ENCODE assay signal across 11 cellular contexts in genomic region chr17:41773731-41774193, GRCh38. TPM values are rescaled to one million over a fixed set of nuclear protein-coding genes. Genes with fewer than 3 reads are reported as not detected.
A peak's percentile ranks its signal among the peaks of the same experiment; 100 is the strongest.
DNase-seq lines count a peak whose midpoint lies in the region; ATAC-seq, FAIRE-seq and TF ChIP-seq lines count a peak whose summit lies in the region.
"Had no signal": no experiment of that assay in that cellular context is flagged by ENCODE, and none has a peak within 500 bp of the region (broad histone marks: within the 10 kb centered on the region; RNA-seq: fewer than 3 reads in every experiment).

No MANE protein-coding gene starts in this region.

- DNase-seq in IMR-90 = peak; percentile 23
- no peak for DNase-seq in H1 (ENCODE audit: low read depth in 1 of 2, low spot score in 2 of 2)
- peak; percentile 77 for DNase-seq in mesenchymal stem cell
- DNase-seq in substantia nigra (lab: John Stamatoyannopoulos, UW) = peak in 13 of 49 donors; percentile 7 to 63 (median 18)
- no peak for DNase-seq in UCSD-AML1 (lab: John Stamatoyannopoulos, UW; ENCODE audit: unreplicated experiment)
- DNase-seq in GM03348 (ENCODE audit: low spot score) = no peak
- DNase-seq: activated T-cell treated with anti-CD3 and anti-CD28 coated beads, Interleukin-2, amount 50 U/mL, for 24 hours; central memory CD4-positive, alpha-beta T cell; NCI-H1417 treated with DMSO at 0.1 percent for 48 hours had no signal

- H2BK20ac ChIP-seq in IMR-90 (ENCODE audit: low read depth, low read length) = peak overlapping the region; percentile 71; the same call in 1 of the 2 replicates
- peak overlapping the region; percentile 89; the same call in 1 of the 2 replicates for H2BK20ac ChIP-seq in H1 (ENCODE audit: low read length)

- WGBS in IMR-90 (ENCODE audit: extremely low coverage in 2 of 2, insufficient read length in 1 of 2), 2 experiments = no CpG with 5 or more reads among the region's 8 CpGs
- 88% methylated on average over 8 of the region's 8 CpGs; no CpG with 5 or more reads in 1 of the 2 experiments for WGBS in H1 (ENCODE audit: extremely low coverage in 1 of 2, insufficient coverage in 1 of 2, insufficient read length in 1 of 2, insufficient replicate concordance in 2 of 2, low coverage in 1 of 2, low lambda C conversion rate in 2 of 2, missing lambda C conversion rate in 1 of 2), 2 experiments
- WGBS in mesenchymal stem cell = 34% methylated on average over 4 of the region's 8 CpGs

- peaks cover 0 to 35% of the 10 kb centered on the region in 2 experiments; a peak in 2 of 4 replicates for H3K79me2 ChIP-seq in H1 (ENCODE audit: control insufficient read depth in 1 of 2, insufficient read depth in 2 of 2, low read length in 2 of 2)

- no peak overlapping the region for H3K9ac ChIP-seq in IMR-90 (ENCODE audit: low read depth, low read length)
- H3K9ac ChIP-seq in H1 (replicated peaks in 1 of 4; ENCODE audit: extremely low read depth in 1 of 4, low read depth in 3 of 4, low read length in 3 of 4) = peak overlapping the region in 1 of 4 experiments; percentile 38; a peak in 1 of 7 replicates
- no peak overlapping the region for H3K9ac ChIP-seq in mesenchymal stem cell (ENCODE audit: low read length)

- H3K9me3 ChIP-seq in IMR-90 (ENCODE audit: control insufficient read depth, insufficient read depth, low read length) (no peaks in the 10 kb centered on the region), H1 (ENCODE audit: insufficient read depth in 2 of 2, low read depth in 1 of 2, low read length in 1 of 2) (no peaks in the 10 kb centered on the region), mesenchymal stem cell (ENCODE audit: control insufficient read depth, low read length) (no peaks in the 10 kb centered on the region)

- no peak for TF ChIP-seq POLR2A in IMR-90 (IDR thresholded peaks at IDR 0.05; ENCODE audit: low read depth, low read length)
- no peak for TF ChIP-seq POLR2A in H1 (IDR thresholded peaks at IDR 0.05; ENCODE audit: control extremely low read depth in 1 of 2, low read depth in 2 of 2, low read length in 2 of 2)

- peaks cover 14 to 57% of the 10 kb centered on the region in 2 experiments; a peak in 3 of 4 replicates for H3K79me1 ChIP-seq in IMR-90 (ENCODE audit: low read depth in 1 of 2, low read length in 2 of 2)
- peaks cover 19% of the 10 kb centered on the region for H3K79me1 ChIP-seq in H1 (ENCODE audit: low read depth, low read length)
- H3K79me1 ChIP-seq in mesenchymal stem cell (replicated peaks; ENCODE audit: low read length, poor library complexity, severe bottlenecking) = peaks cover 23% of the 10 kb centered on the region

- peak overlapping the region; percentile 63 for H2AK9ac ChIP-seq in IMR-90 (replicated peaks; ENCODE audit: low read depth, low read length, poor library complexity)

- H3K4me1 ChIP-seq in IMR-90 (ENCODE audit: control insufficient read depth, insufficient read depth, low read length) (peaks cover 25% of the 10 kb centered on the region), H1 (replicated peaks in 1 of 4; ENCODE audit: control insufficient read depth in 3 of 4, insufficient read depth in 4 of 4, low read length in 3 of 4) (peaks cover 0 to 51% (median 34%) of the 10 kb centered on the region in 4 experiments; a peak in 6 of 7 replicates), mesenchymal stem cell (ENCODE audit: control insufficient read depth, insufficient read depth, low read depth, low read length) (peaks cover 71% of the 10 kb centered on the region)

- CTCF ChIA-PET in IMR-90 (lab: Yijun Ruan, JAX) = interaction anchor here (0.8 to 1.2 kb wide), 3 partner anchors 13 to 28 kb away, joined by 3 to 12 read pairs (median 5); partner anchors contain the start of gene JUP
- CTCF ChIA-PET in H1 (lab: Charles Lee; ENCODE audit: partially characterized antibody) = interaction anchor here (1.1 to 5.3 kb wide), 11 partner anchors 10 to 38 kb away, joined by 3 to 33 read pairs (median 8); partner anchors contain the start of genes JUP and P3H4

- POLR2A ChIA-PET in IMR-90 (lab: Charles Lee; ENCODE audit: unreplicated experiment) (interaction anchor here (0.5 to 1.3 kb wide), 2 partner anchors 13 to 19 kb away, joined by 3 read pairs; partner anchors contain the start of gene JUP), H1 (lab: Charles Lee; ENCODE audit: partially characterized antibody) (interaction anchor here (0.7 to 7.5 kb wide), 11 partner anchors 12 to 91 kb away, joined by 3 to 83 read pairs (median 4); partner anchors contain the start of genes EIF1, JUP and KLHL11)

- H3K36me3 ChIP-seq in IMR-90 (ENCODE audit: control insufficient read depth, insufficient read depth, low read length) (peaks cover 41% of the 10 kb centered on the region), H1 (ENCODE audit: control insufficient read depth in 2 of 4, insufficient read depth in 4 of 4, low read length in 3 of 4) (peaks cover 6 to 20% (median 17%) of the 10 kb centered on the region in 4 experiments; a peak in 5 of 8 replicates), mesenchymal stem cell (ENCODE audit: control insufficient read depth in 1 of 2, insufficient read depth in 2 of 2, low read depth in 1 of 2, low read length in 2 of 2) (peaks cover 0 to 72% of the 10 kb centered on the region in 2 experiments)

- H3K4ac ChIP-seq in IMR-90 (ENCODE audit: low read depth, low read length) (peak overlapping the region; percentile 81), H1 (replicated peaks; ENCODE audit: insufficient read length, low read depth, low read length) (no peak overlapping the region), mesenchymal stem cell (ENCODE audit: low read depth in 1 of 2, low read length in 2 of 2) (peak overlapping the region; percentile 9)

- peaks cover 31% of the 10 kb centered on the region for H4K20me1 ChIP-seq in IMR-90 (ENCODE audit: insufficient read depth, low read length)
- peaks cover 6 to 23% of the 10 kb centered on the region in 2 experiments for H4K20me1 ChIP-seq in H1 (replicated peaks in 1 of 2; ENCODE audit: control insufficient read depth in 1 of 2, insufficient read depth in 2 of 2, low read length in 2 of 2)

- ATAC-seq in IMR-90 (ENCODE audit: low read depth) (0 out of 2 replicates have a peak, but pooled peaks have one; percentile 8), GM19467 (IDR thresholded peaks at IDR 0.05; ENCODE audit: unreplicated experiment) (no peak), HG02970 (IDR thresholded peaks at IDR 0.05; ENCODE audit: low FRiP score, unreplicated experiment) (no peak)

- no TSS peak for BruUV-seq in IMR-90 (replicated peaks; lab: Mats Ljungman, UMichigan)

- H3K27me3 ChIP-seq in IMR-90 (ENCODE audit: control insufficient read depth, insufficient read depth, low read length) = no peaks in the 10 kb centered on the region
- no peaks in the 10 kb centered on the region for H3K27me3 ChIP-seq in H1 (replicated peaks in 1 of 4; ENCODE audit: control insufficient read depth in 3 of 4, extremely low read depth in 1 of 4, insufficient read depth in 3 of 4, low read length in 3 of 4)
- H3K27me3 ChIP-seq in mesenchymal stem cell (ENCODE audit: control insufficient read depth in 1 of 2, insufficient read depth in 1 of 2, low read length in 2 of 2) = peaks cover 0 to 13% of the 10 kb centered on the region in 2 experiments

- H2AFZ ChIP-seq in IMR-90 (replicated peaks; ENCODE audit: low read length, poor library complexity) (no peak overlapping the region), H1 (ENCODE audit: low read length) (no peak overlapping the region), mesenchymal stem cell (ENCODE audit: low read depth, low read length) (no peak overlapping the region)

- H3K18ac ChIP-seq in IMR-90 (ENCODE audit: low read depth, low read length) (no peak overlapping the region; the same call in 1 of the 2 replicates), H1 (ENCODE audit: extremely low read depth, low read length) (no peak overlapping the region; the same call in 1 of the 2 replicates), mesenchymal stem cell (ENCODE audit: low read depth in 1 of 2, low read length in 2 of 2) (peak overlapping the region; percentile 63 to 75)

- dilution Hi-C loops in IMR-90 (cut with HindIII; ENCODE audit: low sequenced_read_pairs, unreplicated experiment) = no loop called here

- H2BK15ac ChIP-seq in IMR-90 (ENCODE audit: low read depth, low read length) (peak overlapping the region; percentile 15; the same call in 1 of the 3 replicates), H1 (ENCODE audit: low read length) (peak overlapping the region; percentile 75; the same call in 1 of the 2 replicates), mesenchymal stem cell (ENCODE audit: low read depth, poor library complexity, severe bottlenecking) (peak overlapping the region; percentile 86)

- peak overlapping the region; percentile 90; the same call in 1 of the 2 replicates for H2BK12ac ChIP-seq in H1 (ENCODE audit: low read depth, low read length)
- peak overlapping the region in 1 of 2 experiments; percentile 69 for H2BK12ac ChIP-seq in mesenchymal stem cell (ENCODE audit: low read length in 2 of 2)

- H3K56ac ChIP-seq in IMR-90 (ENCODE audit: extremely low read depth, insufficient read depth, low read length) = no peak overlapping the region
- H3K56ac ChIP-seq in H1 (replicated peaks; ENCODE audit: insufficient read length, low read depth, low read length) = no peak overlapping the region

- H3K14ac ChIP-seq in IMR-90 (replicated peaks; ENCODE audit: low read depth, low read length) (peak overlapping the region; percentile 83), H1 (ENCODE audit: insufficient read length) (no peak overlapping the region), mesenchymal stem cell (ENCODE audit: low read length in 2 of 2) (peak overlapping the region in 1 of 2 experiments; percentile 74)

- peak overlapping the region; percentile 52 for H2AK5ac ChIP-seq in IMR-90 (ENCODE audit: low read depth, low read length)
- H2AK5ac ChIP-seq in H1 (ENCODE audit: low read depth, low read length) = peak overlapping the region; percentile 11; the same call in 1 of the 2 replicates
- H2AK5ac ChIP-seq in mesenchymal stem cell (ENCODE audit: low read length, severe bottlenecking) = peak overlapping the region; percentile 96

- in situ Hi-C loops in IMR-90 (cut with MboI; ENCODE audit: low sequenced_read_pairs) = no loop called here

- peak overlapping the region; percentile 21; the same call in 1 of the 2 replicates for H4K91ac ChIP-seq in IMR-90 (ENCODE audit: insufficient read depth, low read depth, low read length)
- H4K91ac ChIP-seq in H1 (replicated peaks; ENCODE audit: insufficient read length, low read length) = no peak overlapping the region
- peak overlapping the region; percentile 75 for H4K91ac ChIP-seq in mesenchymal stem cell (ENCODE audit: low read length)

- no peaks in the 10 kb centered on the region; the same call in 1 of the 2 replicates for H3K23me2 ChIP-seq in H1 (ENCODE audit: low read depth, low read length)

- no peak for TF ChIP-seq EP300 in H1 (IDR thresholded peaks at IDR 0.05; ENCODE audit: borderline replicate concordance in 1 of 2, low read depth in 2 of 2, low read length in 2 of 2)

- H4K8ac ChIP-seq in IMR-90 (ENCODE audit: low read depth in 2 of 2, low read length in 2 of 2) (peak overlapping the region; percentile 26 to 69; a peak in 1 of 4 replicates), H1 (ENCODE audit: extremely low read depth, insufficient read depth, low read length) (no peak overlapping the region), mesenchymal stem cell (ENCODE audit: low read length) (no peak overlapping the region)

- H3K27ac ChIP-seq in IMR-90 (ENCODE audit: insufficient read depth, low read length) = peak overlapping the region; percentile 19
- H3K27ac ChIP-seq in H1 (ENCODE audit: low read depth, low read length) = no peak overlapping the region
- H3K27ac ChIP-seq in mesenchymal stem cell (ENCODE audit: low read length, poor library complexity, severe bottlenecking) = peak overlapping the region; percentile 92
- peak overlapping the region; percentile 42 for H3K27ac ChIP-seq in substantia nigra (ENCODE audit: low read depth, low read length, poor library complexity, severe bottlenecking)

- no peak for FAIRE-seq in H1 (lab: Jason Lieb, UNC)

- H3K9me1 ChIP-seq in IMR-90 (ENCODE audit: insufficient read depth, low read length) = peaks cover 27% of the 10 kb centered on the region

- peak overlapping the region; percentile 60 for H3K23ac ChIP-seq in IMR-90 (ENCODE audit: low read depth, low read length)
- no peak overlapping the region for H3K23ac ChIP-seq in H1 (ENCODE audit: insufficient read length)
- H3K23ac ChIP-seq in mesenchymal stem cell (ENCODE audit: low read length in 2 of 2) = no peak overlapping the region

- peak overlapping the region; percentile 77 for H2BK120ac ChIP-seq in IMR-90 (ENCODE audit: low read depth, low read length)
- H2BK120ac ChIP-seq in H1 (replicated peaks; ENCODE audit: low read depth, low read length) = no peak overlapping the region
- peak overlapping the region; percentile 73 for H2BK120ac ChIP-seq in mesenchymal stem cell (ENCODE audit: low read depth, low read length)

- H4K5ac ChIP-seq in IMR-90 (ENCODE audit: low read depth, low read length) (peak overlapping the region; percentile 13; the same call in 1 of the 2 replicates), H1 (ENCODE audit: insufficient read length, low read depth, low read length) (no peak overlapping the region)

- H2BK5ac ChIP-seq in IMR-90 (ENCODE audit: low read depth, low read length, poor library complexity, severe bottlenecking) (no peak overlapping the region), H1 (ENCODE audit: low read depth, low read length) (peak overlapping the region; percentile 88), mesenchymal stem cell (ENCODE audit: low read depth, low read length, poor library complexity, severe bottlenecking) (peak overlapping the region; percentile 71)

- H3K4me2 ChIP-seq in IMR-90 (ENCODE audit: low read depth, low read length) = no peak overlapping the region; the same call in 1 of the 2 replicates
- H3K4me2 ChIP-seq in H1 (ENCODE audit: insufficient read depth in 1 of 2, low read depth in 2 of 2, low read length in 2 of 2) = peak overlapping the region in 1 of 2 experiments; percentile 37; a peak in 1 of 4 replicates
- peak overlapping the region; percentile 17 for H3K4me2 ChIP-seq in mesenchymal stem cell (ENCODE audit: low read length, poor library complexity, severe bottlenecking)

- intact Hi-C loops in IMR-90 (cut with micrococcal nuclease) = no loop called here

- H3K4me3 ChIP-seq in IMR-90 (ENCODE audit: insufficient read depth, low read depth, low read length) = no peak overlapping the region
- no peak overlapping the region for H3K4me3 ChIP-seq in H1 (ENCODE audit: extremely low read depth in 1 of 4, insufficient read depth in 2 of 4, low read depth in 3 of 4, low read length in 4 of 4)
- H3K4me3 ChIP-seq in mesenchymal stem cell (ENCODE audit: insufficient read depth in 1 of 2, low read depth in 1 of 2, low read length in 2 of 2) = no peak overlapping the region

- TF ChIP-seq CTCF in IMR-90 (conservative IDR thresholded peaks at IDR 0.05; ENCODE audit: low read depth, low read length) (no peak), H1 (IDR thresholded peaks at IDR 0.05; ENCODE audit: control extremely low read depth in 1 of 3, insufficient read depth in 1 of 3, low read depth in 1 of 3, low read length in 3 of 3) (no peak)

- no peak for TF ChIP-seq RAD21 in IMR-90 (IDR thresholded peaks at IDR 0.05; ENCODE audit: low read length)
- no peak for TF ChIP-seq RAD21 in H1 (IDR thresholded peaks at IDR 0.05 in 1 of 2, conservative IDR thresholded peaks at IDR 0.05 in 1 of 2; ENCODE audit: low read depth in 2 of 2, low read length in 2 of 2)

RNA-seq across cellular contexts. Expression of gene JUP, which starts 12.7 kb away (rescaled TPM):
- total RNA-seq in IMR-90 (2012; rRNA removed) = 12.9 and 14.7 TPM in 2 replicates
- polyA plus RNA-seq in IMR-90 (2012; rRNA removed) (27.3 and 28.4 TPM in 2 replicates), H1 (2011; rRNA removed) (62.8 and 125 TPM in 2 replicates)
- 14.0 and 35.6 TPM in 2 replicates for polyA plus RNA-seq in IMR-90 (2012; cell fraction: cytosol; rRNA removed)
- 17.9 and 32.0 TPM in 2 replicates for polyA plus RNA-seq in IMR-90 (2012; cell fraction: nucleus; rRNA removed; ENCODE audit: low replicate concordance)
- total RNA-seq in H1 (2021; fragmentation: NEBNext Ultra II Directional; extraction: Animal tissue kit (Norgen Biotek cat#: 25700)) = 98.6 and 102 TPM in 2 replicates
- polyA plus RNA-seq in H1 (2011; cell fraction: cytosol; rRNA removed) = 34.7 TPM
- polyA plus RNA-seq in H1 (2011; cell fraction: nucleus; rRNA removed) = 89.8 TPM
- polyA plus RNA-seq in H1 (2012, experiment 1 of 2) = 68.9 to 108 TPM (median 102 TPM) in 4 replicates
- 109 TPM for polyA plus RNA-seq in H1 (2012, experiment 2 of 2)
- polyA plus RNA-seq in H1 (2013, experiment 1 of 2) = 70.1 TPM
- polyA plus RNA-seq in H1 (2013, experiment 2 of 2) = 65.1 TPM
- 44.2 and 46.8 TPM in 2 replicates for polyA minus RNA-seq in H1 (2011; rRNA and poly(A)+ RNA removed)
- polyA minus RNA-seq in H1 (2011; cell fraction: cytosol; rRNA and poly(A)+ RNA removed) = 76.7 TPM
- polyA minus RNA-seq in H1 (2011; cell fraction: nucleus; rRNA and poly(A)+ RNA removed) = 48.4 TPM
- 146 TPM for polyA plus RNA-seq in mesenchymal stem cell (2013, experiment 1 of 2)
- 140 TPM for polyA plus RNA-seq in mesenchymal stem cell (2013, experiment 2 of 2)

RNA-seq across cellular contexts. Expression of gene P3H4, which starts 38.0 kb away (rescaled TPM):
- total RNA-seq in IMR-90 (2012; rRNA removed) = 21.5 and 22.2 TPM in 2 replicates
- polyA plus RNA-seq in IMR-90 (2012; rRNA removed) (66.7 and 76.9 TPM in 2 replicates), H1 (2011; rRNA removed) (26.7 and 36.6 TPM in 2 replicates)
- polyA plus RNA-seq in IMR-90 (2012; cell fraction: cytosol; rRNA removed) = 97.5 and 103 TPM in 2 replicates
- polyA plus RNA-seq in IMR-90 (2012; cell fraction: nucleus; rRNA removed; ENCODE audit: low replicate concordance) = 24.6 and 46.5 TPM in 2 replicates
- total RNA-seq in H1 (2021; fragmentation: NEBNext Ultra II Directional; extraction: Animal tissue kit (Norgen Biotek cat#: 25700)) = 22.6 and 23.4 TPM in 2 replicates
- 32.3 TPM for polyA plus RNA-seq in H1 (2011; cell fraction: cytosol; rRNA removed)
- 26.2 TPM for polyA plus RNA-seq in H1 (2011; cell fraction: nucleus; rRNA removed)
- polyA plus RNA-seq in H1 (2012, experiment 1 of 2) = 19.2 to 25.6 TPM (median 23.3 TPM) in 4 replicates
- polyA plus RNA-seq in H1 (2012, experiment 2 of 2) = 18.1 TPM
- polyA plus RNA-seq in H1 (2013, experiment 1 of 2) = 27.7 TPM
- polyA plus RNA-seq in H1 (2013, experiment 2 of 2) = 29.1 TPM
- polyA minus RNA-seq in H1 (2011; rRNA and poly(A)+ RNA removed) = 13.9 and 14.4 TPM in 2 replicates
- polyA minus RNA-seq in H1 (2011; cell fraction: cytosol; rRNA and poly(A)+ RNA removed) = 22.9 TPM
- polyA minus RNA-seq in H1 (2011; cell fraction: nucleus; rRNA and poly(A)+ RNA removed) = 22.3 TPM
- polyA plus RNA-seq in mesenchymal stem cell (2013, experiment 1 of 2) = 63.6 TPM
- polyA plus RNA-seq in mesenchymal stem cell (2013, experiment 2 of 2) = 62.2 TPM

RNA-seq across cellular contexts. Expression of gene FKBP10, which starts 39.0 kb away (rescaled TPM):
- 156 and 170 TPM in 2 replicates for total RNA-seq in IMR-90 (2012; rRNA removed)
- polyA plus RNA-seq in IMR-90 (2012; rRNA removed) = 984 and 1,083 TPM in 2 replicates
- polyA plus RNA-seq in IMR-90 (2012; cell fraction: cytosol; rRNA removed) = 808 and 968 TPM in 2 replicates
- polyA plus RNA-seq in IMR-90 (2012; cell fraction: nucleus; rRNA removed; ENCODE audit: low replicate concordance) = 1,533 and 3,276 TPM in 2 replicates
- 173 and 179 TPM in 2 replicates for total RNA-seq in H1 (2021; fragmentation: NEBNext Ultra II Directional; extraction: Animal tissue kit (Norgen Biotek cat#: 25700))
- 283 and 410 TPM in 2 replicates for polyA plus RNA-seq in H1 (2011; rRNA removed)
- 347 TPM for polyA plus RNA-seq in H1 (2011; cell fraction: cytosol; rRNA removed)
- polyA plus RNA-seq in H1 (2011; cell fraction: nucleus; rRNA removed) = 1,193 TPM
- 206 to 277 TPM (median 242 TPM) in 4 replicates for polyA plus RNA-seq in H1 (2012, experiment 1 of 2)
- polyA plus RNA-seq in H1 (2012, experiment 2 of 2) = 146 TPM
- polyA plus RNA-seq in H1 (2013, experiment 1 of 2) = 233 TPM
- polyA plus RNA-seq in H1 (2013, experiment 2 of 2) = 222 TPM
- 102 and 130 TPM in 2 replicates for polyA minus RNA-seq in H1 (2011; rRNA and poly(A)+ RNA removed)
- polyA minus RNA-seq in H1 (2011; cell fraction: cytosol; rRNA and poly(A)+ RNA removed) = 115 TPM
- 148 TPM for polyA minus RNA-seq in H1 (2011; cell fraction: nucleus; rRNA and poly(A)+ RNA removed)
- 641 TPM for polyA plus RNA-seq in mesenchymal stem cell (2013, experiment 1 of 2)
- 626 TPM for polyA plus RNA-seq in mesenchymal stem cell (2013, experiment 2 of 2)

RNA-seq across cellular contexts. Expression of gene HAP1, which starts 39.3 kb away (rescaled TPM):
- under 0.01 TPM in 1 of 2 replicates, not detected in the other for total RNA-seq in IMR-90 (2012; rRNA removed)
- 0.09 and 0.11 TPM in 2 replicates for polyA plus RNA-seq in IMR-90 (2012; rRNA removed)
- 0.02 and 0.03 TPM in 2 replicates for polyA plus RNA-seq in IMR-90 (2012; cell fraction: cytosol; rRNA removed)
- 1.1 and 1.3 TPM in 2 replicates for polyA plus RNA-seq in IMR-90 (2012; cell fraction: nucleus; rRNA removed; ENCODE audit: low replicate concordance)
- total RNA-seq in H1 (2021; fragmentation: NEBNext Ultra II Directional; extraction: Animal tissue kit (Norgen Biotek cat#: 25700)) = 3.6 and 3.8 TPM in 2 replicates
- polyA plus RNA-seq in H1 (2011; rRNA removed) = 2.3 and 3.4 TPM in 2 replicates
- 2.9 TPM for polyA plus RNA-seq in H1 (2011; cell fraction: cytosol; rRNA removed)
- 10.6 TPM for polyA plus RNA-seq in H1 (2011; cell fraction: nucleus; rRNA removed)
- 2.4 to 3.6 TPM (median 2.8 TPM) in 4 replicates for polyA plus RNA-seq in H1 (2012, experiment 1 of 2)
- polyA plus RNA-seq in H1 (2012, experiment 2 of 2) = 1.9 TPM
- polyA plus RNA-seq in H1 (2013, experiment 1 of 2) = 1.8 TPM
- polyA plus RNA-seq in H1 (2013, experiment 2 of 2) = 1.5 TPM
- polyA minus RNA-seq in H1 (2011; rRNA and poly(A)+ RNA removed) = 0.80 and 1.3 TPM in 2 replicates
- 0.66 TPM for polyA minus RNA-seq in H1 (2011; cell fraction: cytosol; rRNA and poly(A)+ RNA removed)
- 2.6 TPM for polyA minus RNA-seq in H1 (2011; cell fraction: nucleus; rRNA and poly(A)+ RNA removed)
- 1.6 TPM for polyA plus RNA-seq in mesenchymal stem cell (2013, experiment 1 of 2)
- polyA plus RNA-seq in mesenchymal stem cell (2013, experiment 2 of 2) = 1.5 TPM

Comparison
In these comparisons a context has a peak if more than half of its experiments do, and no peak if none do; other contexts are left out.
1. DNase-seq: peak in IMR-90 (single experiment) and mesenchymal stem cell (single experiment); none in H1 (0 of 2), UCSD-AML1 (single experiment) and GM03348 (single experiment).
2. H2AK5ac ChIP-seq: peak in every context shown above with its lines; median percentile 96 in mesenchymal stem cell; 52 in IMR-90; 11 in H1.
3. H2BK15ac ChIP-seq: peak in every context shown above with its lines; median percentile 86 in mesenchymal stem cell; 75 in H1; 15 in IMR-90.
4. H3K18ac ChIP-seq: peak in mesenchymal stem cell (2 of 2); none in IMR-90 (single experiment) and H1 (single experiment).
5. H4K8ac ChIP-seq: peak in IMR-90 (2 of 2); none in H1 (single experiment) and mesenchymal stem cell (single experiment).